8 cellular contexts compared by ENCODE assay signal in the genomic region with DNA sequence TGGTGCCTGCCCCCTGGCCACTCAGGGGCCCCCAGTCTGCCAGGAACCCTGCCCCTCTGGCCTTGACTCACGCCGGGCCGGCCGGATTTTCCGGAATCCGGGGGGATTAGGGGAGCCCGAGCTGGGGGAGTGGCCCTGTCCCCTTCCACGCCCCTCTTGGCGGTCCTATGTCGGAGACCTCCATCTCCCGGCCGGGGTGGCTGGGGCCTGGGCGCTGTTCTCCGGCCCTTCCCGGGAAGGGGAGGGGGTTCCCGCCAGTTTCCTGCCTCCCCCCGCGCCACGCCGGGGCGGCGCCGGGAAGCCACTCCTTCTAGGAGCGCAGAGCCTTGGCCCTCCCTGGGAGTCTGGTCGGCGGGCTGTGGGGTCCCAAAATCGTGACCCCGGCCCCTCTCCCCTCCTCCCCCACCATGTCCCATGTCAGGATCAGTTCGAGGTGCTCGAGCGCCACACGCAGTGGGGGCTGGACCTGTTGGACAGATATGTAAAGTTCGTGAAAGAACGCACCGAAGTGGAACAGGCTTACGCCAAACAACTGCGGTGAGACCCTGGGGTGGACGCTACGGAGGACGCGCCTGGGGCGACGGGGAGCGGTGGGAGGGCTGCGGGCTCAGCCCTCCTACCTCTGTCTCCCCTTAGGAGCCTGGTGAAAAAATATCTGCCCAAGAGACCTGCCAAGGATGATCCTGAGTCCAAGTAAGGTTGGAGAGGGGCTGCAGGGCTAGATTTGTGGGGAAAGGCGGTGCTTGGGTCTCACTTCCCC. TPM values are rescaled to one million over a fixed set of nuclear protein-coding genes. Genes with fewer than 3 reads are reported as not detected.
DNase-seq lines count a peak whose midpoint lies in the region.

No MANE protein-coding gene starts in this region.

- H3K9ac ChIP-seq in iPS-15b (ENCODE audit: low read depth, low read length) (peak overlapping the region; percentile 73), skeletal muscle satellite cell (ENCODE audit: low read depth, low read length) (peak overlapping the region; percentile 85)

- peak overlapping the region; percentile 84 for H3K4me3 ChIP-seq in iPS-15b (ENCODE audit: low read depth, low read length)
- peak overlapping the region; percentile 88 for H3K4me3 ChIP-seq in skeletal muscle satellite cell (ENCODE audit: low read length)

- peaks cover 28% of the 10 kb centered on the region for H3K36me3 ChIP-seq in iPS-15b (ENCODE audit: control insufficient read depth, insufficient read depth, low read length)
- peaks cover 20% of the 10 kb centered on the region for H3K36me3 ChIP-seq in skeletal muscle satellite cell (ENCODE audit: insufficient read depth, low read length)

- peaks cover 13% of the 10 kb centered on the region for H3K4me1 ChIP-seq in iPS-15b (ENCODE audit: control insufficient read depth, insufficient read depth, low read length)
- peaks cover 50% of the 10 kb centered on the region for H3K4me1 ChIP-seq in skeletal muscle satellite cell (ENCODE audit: control insufficient read depth, insufficient read depth, low read length)

- peak; percentile 76 for DNase-seq in EL
- DNase-seq in M059J (ENCODE audit: low read depth): peak; percentile 38
- peak; percentile 45 for DNase-seq in amniotic epithelial cell (ENCODE audit: low read depth)
- DNase-seq in SIG-M5 (lab: John Stamatoyannopoulos, UW): no peak
- DNase-seq in amniotic stem cell (lab: John Stamatoyannopoulos, UW): no peak
- no peak for DNase-seq in cerebellar nuclear complex (lab: John Stamatoyannopoulos, UW)

- peak overlapping the region; percentile 89 for H3K4me2 ChIP-seq in skeletal muscle satellite cell (ENCODE audit: low read length)

- H3K9me3 ChIP-seq in iPS-15b (ENCODE audit: control insufficient read depth, insufficient read depth, low read length) (no peaks in the 10 kb centered on the region), skeletal muscle satellite cell (replicated peaks; ENCODE audit: low read length) (no peaks in the 10 kb centered on the region)

- H3K27me3 ChIP-seq in iPS-15b (ENCODE audit: control insufficient read depth, insufficient read depth, low read length): no peaks in the 10 kb centered on the region
- no peaks in the 10 kb centered on the region for H3K27me3 ChIP-seq in skeletal muscle satellite cell (ENCODE audit: control insufficient read depth, insufficient read depth, low read length)

RNA-seq across cellular contexts. Expression of gene TRIP10, which starts 1.3 kb away (rescaled TPM):
- total RNA-seq in M059J (2014; rRNA removed; shearing (Covaris generic)): 21.5 and 34.3 TPM in 2 replicates
- 41.6 and 44.6 TPM in 2 replicates for total RNA-seq in skeletal muscle satellite cell (2012; rRNA removed)

RNA-seq across cellular contexts. Expression of gene GPR108, which starts 3.4 kb away (rescaled TPM):
- 45.9 and 54.7 TPM in 2 replicates for total RNA-seq in M059J (2014; rRNA removed; shearing (Covaris generic))
- total RNA-seq in skeletal muscle satellite cell (2012; rRNA removed): 31.2 and 33.2 TPM in 2 replicates

RNA-seq across cellular contexts. Expression of gene C3, which starts 20.3 kb away (rescaled TPM):
- 4.0 and 5.2 TPM in 2 replicates for total RNA-seq in M059J (2014; rRNA removed; shearing (Covaris generic))
- 3.0 and 29.9 TPM in 2 replicates for total RNA-seq in skeletal muscle satellite cell (2012; rRNA removed)

RNA-seq across cellular contexts. Expression of gene SH2D3A, which starts 26.5 kb away (rescaled TPM):
- not detected in 2 replicates for total RNA-seq in M059J (2014; rRNA removed; shearing (Covaris generic))
- total RNA-seq in skeletal muscle satellite cell (2012; rRNA removed): not detected in 2 replicates

RNA-seq across cellular contexts. Expression of gene VAV1, which starts 31.7 kb away (rescaled TPM):
- not detected in 2 replicates for total RNA-seq in M059J (2014; rRNA removed; shearing (Covaris generic))
- not detected in 2 replicates for total RNA-seq in skeletal muscle satellite cell (2012; rRNA removed)

Comparison
In these comparisons a context has a peak if more than half of its experiments do, and no peak if none do; other contexts are left out.
1. DNase-seq: peak in EL (single experiment), M059J (single experiment) and amniotic epithelial cell (single experiment); none in SIG-M5 (single experiment), amniotic stem cell (single experiment) and cerebellar nuclear complex (0 of 2).